In genomic region chr17:61353615-61354014, GRCh38 we compare ENCODE assay signal across 1 cellular context.
TF ChIP-seq lines count a peak whose summit lies in the region.

No MANE protein-coding gene starts in this region.

TF ChIP-seq in H1, 55 proteins besides CTCF, POLR2A, EP300 and RAD21 (continued from another document):
- TF ChIP-seq SIN3A (conservative IDR thresholded peaks at IDR 0.05 in 1 of 2, IDR thresholded peaks at IDR 0.05 in 1 of 2; ENCODE audit: low read depth in 1 of 2, low read length in 2 of 2) = no peak
- TF ChIP-seq BACH1 (IDR thresholded peaks at IDR 0.05; ENCODE audit: low read length) = no peak
- no peak for TF ChIP-seq POU5F1 (IDR thresholded peaks at IDR 0.05; ENCODE audit: low read depth, low read length)
- TF ChIP-seq GABPA (IDR thresholded peaks at IDR 0.05; ENCODE audit: borderline replicate concordance, insufficient read depth, low read length) = no peak
- no peak for TF ChIP-seq CBX8 (IDR thresholded peaks at IDR 0.05; ENCODE audit: borderline replicate concordance, low read depth, low read length)
- no peak for TF ChIP-seq SRF (IDR thresholded peaks at IDR 0.05; ENCODE audit: low read depth, low read length)
- no peak for TF ChIP-seq CHD7 (IDR thresholded peaks at IDR 0.05; ENCODE audit: insufficient replicate concordance, low read length)
- no peak for TF ChIP-seq SIX5 (IDR thresholded peaks at IDR 0.05; ENCODE audit: low read depth, low read length)
- TF ChIP-seq JUND (IDR thresholded peaks at IDR 0.05; ENCODE audit: low read length) = no peak
- no peak for TF ChIP-seq ZNF274 (IDR thresholded peaks at IDR 0.05; ENCODE audit: borderline replicate concordance, extremely low read depth, low read length)
- TF ChIP-seq CBX5 (IDR thresholded peaks at IDR 0.05; ENCODE audit: low read depth, low read length) = no peak
- TF ChIP-seq GTF2F1 (IDR thresholded peaks at IDR 0.05; ENCODE audit: borderline replicate concordance, low read depth, low read length) = no peak
- no peak for TF ChIP-seq EZH2 (IDR thresholded peaks at IDR 0.05; ENCODE audit: low read depth, low read length, severe bottlenecking)
TF ChIP-seq in H1: peak in this region for 0.
